ENCODE assay signal across 8 cellular contexts in the genomic region with DNA sequence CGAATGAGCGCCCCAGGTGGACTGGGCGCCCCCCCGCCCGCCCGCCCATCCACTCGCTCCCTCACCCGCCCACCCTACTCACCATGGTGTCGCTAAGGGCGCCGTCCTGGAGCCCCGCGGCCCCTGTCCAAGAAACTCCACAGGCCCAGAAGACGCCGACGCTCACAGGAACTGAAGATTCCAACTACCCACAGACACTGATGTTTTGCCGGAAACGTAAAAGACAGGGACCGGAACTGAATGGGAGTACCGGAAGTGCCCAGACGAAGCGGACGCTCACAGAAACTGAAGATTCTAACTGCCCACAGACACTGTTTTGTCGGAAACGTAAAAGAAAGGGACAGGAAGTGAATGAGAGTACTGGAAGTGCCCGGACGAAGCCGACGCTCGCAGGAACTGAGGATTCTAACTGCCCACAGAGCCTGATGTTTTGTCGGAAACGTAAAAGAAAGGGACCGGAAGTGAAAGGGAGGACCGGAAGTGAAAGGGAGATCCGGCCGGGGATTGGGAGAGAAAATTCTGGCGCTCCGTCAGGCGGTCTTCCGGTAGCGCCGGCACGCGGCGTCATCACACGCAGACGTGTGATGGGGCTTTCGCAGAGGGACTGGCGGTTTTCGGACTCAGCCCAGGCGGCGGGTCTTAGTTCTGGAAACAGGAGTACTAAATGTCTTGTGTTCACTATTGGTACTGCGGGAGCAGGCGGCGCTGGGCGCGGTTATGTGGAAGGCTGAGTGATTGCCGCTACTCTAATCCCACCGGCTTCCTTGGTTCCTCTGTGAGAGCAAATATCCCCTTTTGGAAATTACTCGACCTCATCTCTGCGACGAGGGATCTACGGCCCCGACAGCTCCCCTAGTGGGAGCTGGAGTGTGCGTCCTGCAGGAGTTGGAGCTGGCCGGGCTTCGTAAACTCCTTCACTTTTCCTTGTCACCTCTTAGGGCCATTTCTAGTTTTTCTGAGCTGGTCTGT. TPM values are rescaled to one million over a fixed set of nuclear protein-coding genes. Genes with fewer than 3 reads are reported as not detected.
A peak's percentile ranks its signal among the peaks of the same experiment; 100 is the strongest.
DNase-seq lines count a peak whose midpoint lies in the region; TF ChIP-seq lines count a peak whose summit lies in the region.

A gene (minus strand): TSS at position 173 of the 969 bp plus-strand sequence. CDS start 88 bp downstream, at position 85.

- peak; percentile 84 for TF ChIP-seq CTCF in H9 (conservative IDR thresholded peaks at IDR 0.05)
- TF ChIP-seq CTCF in fibroblast of the aortic adventitia (IDR thresholded peaks at IDR 0.05; ENCODE audit: insufficient read depth, low read length) = peak; percentile 88
- TF ChIP-seq CTCF in neural cell (IDR thresholded peaks at IDR 0.05; ENCODE audit: poor library complexity, severe bottlenecking) = peak; percentile 86
- TF ChIP-seq CTCF in stomach (IDR thresholded peaks at IDR 0.05) = peak in 5 of 7 experiments; percentile 42 to 70 (median 62)

- H2BK5ac ChIP-seq in H9 (ENCODE audit: insufficient read length, low read length) = peak within 1 kb of the TSS; percentile 73

- no peaks in the 10 kb centered on the region for H3K9me3 Mint-ChIP-seq in H9

- H4K8ac ChIP-seq in H9 (replicated peaks; ENCODE audit: insufficient read length, low read depth, low read length) = no peak within 1 kb of the TSS

- H3K9ac ChIP-seq in H9 (ENCODE audit: extremely low read depth, insufficient read length, low read length) (peak within 1 kb of the TSS; percentile 92), neural cell (ENCODE audit: low read length) (peak within 1 kb of the TSS; percentile 92)

- intact Hi-C loops in stomach (cut with DNase I; ENCODE audit: low total_unique reads) = no loop called here

- H3K23ac ChIP-seq in H9 (ENCODE audit: insufficient read length, low read depth, low read length) = no peak within 1 kb of the TSS

- peak within 1 kb of the TSS; percentile 97 for H4K5ac ChIP-seq in H9 (ENCODE audit: insufficient read length, low read depth, low read length)

- peak; percentile 71 for TF ChIP-seq EP300 in neural cell (conservative IDR thresholded peaks at IDR 0.05; ENCODE audit: poor library complexity, severe bottlenecking)
- no peak for TF ChIP-seq EP300 in stomach (IDR thresholded peaks at IDR 0.05)

- H3K79me2 ChIP-seq in H9 (ENCODE audit: insufficient read depth, low read length) = no peaks in the 10 kb centered on the region; the same call in 1 of the 2 replicates
- H3K79me2 ChIP-seq in neural cell (replicated peaks; ENCODE audit: insufficient read depth, low read length) = peaks cover 20% of the 10 kb centered on the region

- H3K4me2 ChIP-seq in H9 (ENCODE audit: insufficient read depth, insufficient read length, low read length) = peak within 1 kb of the TSS; percentile 72
- H3K4me2 ChIP-seq in neural cell (ENCODE audit: low read length) = peak within 1 kb of the TSS; percentile 92

- H3K27ac Mint-ChIP-seq in H9 = peak within 1 kb of the TSS; percentile 100

- peaks cover 3% of the 10 kb centered on the region for H3K23me2 ChIP-seq in H9 (ENCODE audit: insufficient read length, low read depth, low read length, poor library complexity, severe bottlenecking)

- H2BK20ac ChIP-seq in H9 (ENCODE audit: low read depth, low read length, poor library complexity, severe bottlenecking) = no peak within 1 kb of the TSS

- H2BK15ac ChIP-seq in H9 (ENCODE audit: low read depth, low read length) = no peak within 1 kb of the TSS

- no peak within 1 kb of the TSS for H2BK120ac ChIP-seq in H9 (ENCODE audit: low read depth, low read length, poor library complexity, severe bottlenecking)

- no CpG with 5 or more reads among the region's 67 CpGs for WGBS in H9 (ENCODE audit: extremely low coverage, insufficient read length, low lambda C conversion rate)
- WGBS in stomach, 5 donors = 0 to 1% (median 0%) methylated on average over 66 to 67 of the region's 67 CpGs

- peaks cover 3 to 24% (median 21%) of the 10 kb centered on the region in 3 experiments; a peak in 6 of 7 replicates for H3K36me3 Mint-ChIP-seq in H9 (ENCODE audit: insufficient read depth in 1 of 3, low read depth in 3 of 3)

- H3K4me1 Mint-ChIP-seq in H9 = peaks cover 18 to 21% of the 10 kb centered on the region in 2 experiments

- no peaks in the 10 kb centered on the region; the same call in 1 of the 2 replicates for H3K4me1 ChIP-seq in H9 (ENCODE audit: insufficient read depth, low read length)
- H3K4me1 ChIP-seq in stomach = peaks cover 21 to 37% (median 26%) of the 10 kb centered on the region in 4 donors

- H3F3A ChIP-seq in neural cell (ENCODE audit: insufficient read depth, low read length, poor library complexity, severe bottlenecking) = peaks cover 8% of the 10 kb centered on the region

- peak within 1 kb of the TSS; percentile 95 for H3T11ph ChIP-seq in H9 (ENCODE audit: low read length)

- TF ChIP-seq RAD21 in neural cell (conservative IDR thresholded peaks at IDR 0.05) = peak; percentile 46

- H3K9me3 ChIP-seq in H9 (ENCODE audit: control insufficient read depth, low read depth, low read length) (no peaks in the 10 kb centered on the region), neural cell (ENCODE audit: low read length) (no peaks in the 10 kb centered on the region), stomach (no peaks in the 10 kb centered on the region)

- peaks cover 4% of the 10 kb centered on the region; the same call in 1 of the 2 replicates for H3K27me3 Mint-ChIP-seq in H9 (ENCODE audit: low read depth)

- peak within 1 kb of the TSS; percentile 68 for H3K56ac ChIP-seq in H9 (ENCODE audit: insufficient read length, low read depth, low read length)

- H3K9me2 ChIP-seq in neural cell (ENCODE audit: insufficient read depth, low read length) = no peaks in the 10 kb centered on the region

- no peaks in the 10 kb centered on the region for H3K79me1 ChIP-seq in H9 (ENCODE audit: insufficient read depth, low read depth, low read length, poor library complexity, severe bottlenecking)

- H3K27ac ChIP-seq in H9 (ENCODE audit: insufficient read length, low read depth, low read length) = peak within 1 kb of the TSS; percentile 95
- peak within 1 kb of the TSS; percentile 100 for H3K27ac ChIP-seq in neural cell (ENCODE audit: low read length)
- peak within 1 kb of the TSS; percentile 94 to 99 (median 96) for H3K27ac ChIP-seq in stomach

- H3K14ac ChIP-seq in H9 (ENCODE audit: insufficient read depth, low read length) = peak within 1 kb of the TSS; percentile 96

- H3K4me3 ChIP-seq in fibroblast of the aortic adventitia (ENCODE audit: low read depth, low read length) = peak within 1 kb of the TSS; percentile 92
- H3K4me3 ChIP-seq in neural cell (ENCODE audit: low read length) = peak within 1 kb of the TSS; percentile 72
- H3K4me3 ChIP-seq in stomach = peak within 1 kb of the TSS; percentile 80 to 86 (median 80)

- TF ChIP-seq POLR2A in stomach (IDR thresholded peaks at IDR 0.05) = no peak

- no peaks in the 10 kb centered on the region for H3K36me3 ChIP-seq in neural cell (ENCODE audit: insufficient read depth, low read length)
- H3K36me3 ChIP-seq in stomach = peaks cover 14 to 45% (median 44%) of the 10 kb centered on the region in 4 donors

- H4K20me1 ChIP-seq in H9 (ENCODE audit: control insufficient read depth, insufficient read depth, insufficient read length) (no peaks in the 10 kb centered on the region), neural cell (ENCODE audit: insufficient read depth) (no peaks in the 10 kb centered on the region)

- no peak within 1 kb of the TSS; the same call in 1 of the 2 replicates for H3K4ac ChIP-seq in H9 (ENCODE audit: low read depth, low read length)

- H4K91ac ChIP-seq in H9 (ENCODE audit: insufficient read length, low read depth, low read length) = no peak within 1 kb of the TSS

- H2AFZ ChIP-seq in H9 (ENCODE audit: low read length) (peak within 1 kb of the TSS; percentile 71), neural cell (ENCODE audit: low read depth, low read length) (peak within 1 kb of the TSS; percentile 99)

- H3K18ac ChIP-seq in H9 (ENCODE audit: insufficient read length, low read depth, low read length) = peak within 1 kb of the TSS; percentile 100

- peak within 1 kb of the TSS; percentile 94 for H2BK12ac ChIP-seq in H9 (ENCODE audit: insufficient read length, low read depth, low read length)

- DNase-seq in GDM1 (lab: John Stamatoyannopoulos, UW) = peak; percentile 93
- peak; percentile 93 for DNase-seq in H9
- DNase-seq in M059J (ENCODE audit: low read depth) = peak; percentile 98
- DNase-seq in SHP77 (lab: John Stamatoyannopoulos, UW) = peak; percentile 88 to 97
- peak; percentile 77 for DNase-seq in activated effector memory CD4-positive, alpha-beta T cell treated with Interleukin-2 at 50 U/mL for 16 hours
- DNase-seq in fibroblast of the aortic adventitia (ENCODE audit: low read depth) = peak; percentile 99
- peak; percentile 90 for DNase-seq in stomach

- H2AK5ac ChIP-seq in H9 (ENCODE audit: insufficient read length, low read length) = no peak within 1 kb of the TSS

- peak within 1 kb of the TSS; percentile 88 to 94 for H3K4me3 Mint-ChIP-seq in H9

- H3K27me3 ChIP-seq in H9 (ENCODE audit: insufficient read depth, low read length) (no peaks in the 10 kb centered on the region), neural cell (ENCODE audit: insufficient read depth, low read depth, low read length) (no peaks in the 10 kb centered on the region), stomach (no peaks in the 10 kb centered on the region)

TF ChIP-seq in neural cell, 6 proteins besides CTCF, POLR2A, EP300 and RAD21 (continues in another document):
- peak; percentile 68 for TF ChIP-seq TAF1 (IDR thresholded peaks at IDR 0.05; ENCODE audit: low read depth)
- peak; percentile 93 for TF ChIP-seq POLR2AphosphoS5 (IDR thresholded peaks at IDR 0.05)
- TF ChIP-seq MXI1 (conservative IDR thresholded peaks at IDR 0.05; ENCODE audit: poor library complexity, severe bottlenecking) = peak; percentile 94
- peak; percentile 60 for TF ChIP-seq SMC3 (conservative IDR thresholded peaks at IDR 0.05; ENCODE audit: poor library complexity)
- TF ChIP-seq EZH2 (IDR thresholded peaks at IDR 0.05; ENCODE audit: borderline replicate concordance, insufficient read depth, low read length, poor library complexity, severe bottlenecking) = no peak

RNA-seq across cellular contexts. Expression of the gene that starts here (rescaled TPM):
- total RNA-seq in H9 (2021) (28.1 TPM in 2 replicates), fibroblast of the aortic adventitia (ENCODE audit: low replicate concordance) (20.6 and 51.0 TPM in 2 replicates), stomach (10 to 100 TPM in 1 of 5 donors, 1 to 10 TPM in 4; 5.4 to 24.4 (median 7.0) TPM)
- 34.9 and 70.7 TPM in 2 replicates for total RNA-seq in M059J (2014; rRNA removed; shearing (Covaris generic))
- polyA plus RNA-seq in neural cell (23.3 and 24.9 TPM in 2 replicates), stomach (10 to 100 TPM; 17.8 to 31.5 (median 19.5) TPM)
- polyA minus RNA-seq in neural cell = 17.0 and 17.5 TPM in 2 replicates

Comparison
In these comparisons a context has a peak if more than half of its experiments do, and no peak if none do; other contexts are left out.
1. Peak in every context shown above with its lines: DNase-seq, H3K4me3 ChIP-seq and H3K27ac ChIP-seq.